Comparison of ENCODE assay signal across 8 cellular contexts in the genomic region with DNA sequence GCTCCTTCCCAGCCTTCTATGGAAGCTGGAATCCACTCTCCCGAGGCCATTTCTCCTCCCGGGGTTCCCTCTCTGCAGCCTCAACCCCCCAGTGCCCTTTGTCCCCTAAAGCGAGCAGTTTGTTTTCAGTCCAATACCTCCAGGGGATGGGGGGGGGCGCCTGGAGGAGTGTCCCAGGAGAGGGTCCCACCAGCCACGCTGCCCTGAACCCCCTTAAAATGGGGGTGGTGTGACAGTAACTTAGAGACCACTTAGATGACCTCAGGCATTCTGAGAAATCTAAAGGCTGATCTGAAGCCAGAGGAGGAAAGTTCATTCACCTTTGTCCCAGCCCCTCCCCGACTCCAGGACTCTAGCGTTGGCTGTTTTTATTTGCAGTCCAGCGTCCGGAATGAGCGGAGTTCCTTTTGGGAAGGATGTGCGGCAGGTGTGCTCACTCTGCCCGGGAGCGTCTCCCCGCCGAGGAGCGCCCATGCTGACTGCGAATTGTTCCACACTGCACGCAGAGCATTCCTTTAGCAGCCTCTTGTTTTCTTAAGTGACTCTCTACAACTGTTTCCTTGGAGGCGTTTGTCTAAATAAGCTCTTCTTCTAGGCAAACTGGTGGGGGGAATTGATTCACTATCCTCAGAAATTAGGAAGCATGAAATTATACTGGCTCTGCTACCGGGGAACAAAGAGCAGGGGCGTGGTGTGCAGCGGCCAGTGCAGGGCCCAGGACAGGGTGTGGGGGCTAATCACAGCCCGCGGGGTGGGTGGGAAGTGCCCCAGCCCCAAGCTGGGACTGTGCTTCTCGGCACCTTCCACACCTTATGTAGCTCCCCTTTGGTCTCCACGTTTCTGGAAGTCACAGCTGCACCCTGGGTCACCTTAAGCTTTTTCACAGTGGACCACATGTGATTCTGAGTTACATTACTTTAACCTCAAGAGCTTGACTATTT. TPM values are rescaled to one million over a fixed set of nuclear protein-coding genes. Genes with fewer than 3 reads are reported as not detected.
DNase-seq lines count a peak whose midpoint lies in the region; ATAC-seq and TF ChIP-seq lines count a peak whose summit lies in the region.

No MANE protein-coding gene starts in this region.

- no peak for DNase-seq in MG63
- DNase-seq in lower lobe of right lung = no peak
- DNase-seq in testis = no peak
- no peak for DNase-seq in COR-L47 (lab: John Stamatoyannopoulos, UW)
- no peak for DNase-seq in CD1c-positive myeloid dendritic cell (ENCODE audit: extremely low spot score)
- DNase-seq in activated T-cell treated with anti-CD3 and anti-CD28 coated beads, Interleukin-2, amount 50 U/mL, for 24 hours = no peak

- WGBS in testis, 2 donors = 22 to 30% methylated on average over 23 to 26 of the region's 26 CpGs

- intact Hi-C loops in lower lobe of right lung (cut with DNase I) (no loop called here), testis (cut with DNase I; ENCODE audit: low total_unique reads) (no loop called here)

- H3K4me1 ChIP-seq in lower lobe of right lung (peaks cover 33% of the 10 kb centered on the region), testis (peaks cover 21% of the 10 kb centered on the region)

- no peaks in the 10 kb centered on the region for H3K36me3 ChIP-seq in MG63
- no peaks in the 10 kb centered on the region for H3K36me3 ChIP-seq in lower lobe of right lung
- H3K36me3 ChIP-seq in testis (ENCODE audit: low read depth, missing control alignments) = no peaks in the 10 kb centered on the region

- no peak overlapping the region for H3K4me3 Mint-ChIP-seq in activated T-cell treated with anti-CD3 and anti-CD28 coated beads, Interleukin-2, amount 50 U/mL, for 24 hours

- no peaks in the 10 kb centered on the region for H3K9me3 Mint-ChIP-seq in activated T-cell treated with anti-CD3 and anti-CD28 coated beads, Interleukin-2, amount 50 U/mL, for 24 hours

- H3K9me3 ChIP-seq in MG63 (no peaks in the 10 kb centered on the region), lower lobe of right lung (no peaks in the 10 kb centered on the region), testis (no peaks in the 10 kb centered on the region)

- no peak for TF ChIP-seq CTCF in lower lobe of right lung (IDR thresholded peaks at IDR 0.05)
- no peak for TF ChIP-seq CTCF in testis (IDR thresholded peaks at IDR 0.05)

- H3K27ac Mint-ChIP-seq in activated T-cell treated with anti-CD3 and anti-CD28 coated beads, Interleukin-2, amount 50 U/mL, for 24 hours = no peak overlapping the region

- H3K4me3 ChIP-seq in MG63 (peak overlapping the region; percentile 31), lower lobe of right lung (peak overlapping the region; percentile 38), testis (no peak overlapping the region)

- H3K27ac ChIP-seq in cingulate gyrus (ENCODE audit: low read depth, low read length) (peak overlapping the region; percentile 67), lower lobe of right lung (peak overlapping the region; percentile 66), testis (peak overlapping the region; percentile 25 to 72)

- H3K27me3 Mint-ChIP-seq in activated T-cell treated with anti-CD3 and anti-CD28 coated beads, Interleukin-2, amount 50 U/mL, for 24 hours = no peaks in the 10 kb centered on the region

- H3K27me3 ChIP-seq in MG63 = no peaks in the 10 kb centered on the region
- H3K27me3 ChIP-seq in lower lobe of right lung (ENCODE audit: low read depth) = no peaks in the 10 kb centered on the region
- no peaks in the 10 kb centered on the region for H3K27me3 ChIP-seq in testis

- peaks cover 30% of the 10 kb centered on the region for H3K4me1 Mint-ChIP-seq in activated T-cell treated with anti-CD3 and anti-CD28 coated beads, Interleukin-2, amount 50 U/mL, for 24 hours (ENCODE audit: low read depth)

- ATAC-seq in lower lobe of right lung (peak; percentile 38 to 42), GM19023 (IDR thresholded peaks at IDR 0.05; ENCODE audit: unreplicated experiment) (no peak)

- H3K36me3 Mint-ChIP-seq in activated T-cell treated with anti-CD3 and anti-CD28 coated beads, Interleukin-2, amount 50 U/mL, for 24 hours (ENCODE audit: low read depth) = no peaks in the 10 kb centered on the region

- no peak for TF ChIP-seq POLR2A in testis (IDR thresholded peaks at IDR 0.05)

RNA-seq across cellular contexts. Expression of gene SYPL1, which starts 46.3 kb away (rescaled TPM):
- 27.7 and 42.8 TPM in 2 replicates for total RNA-seq in MG63 (2014; rRNA removed; shearing (Covaris generic); ENCODE audit: low replicate concordance)
- total RNA-seq in lower lobe of right lung = 79.6 TPM
- total RNA-seq in testis = 100 to 1,000 TPM in 1 of 2 donors, 10 to 100 TPM in 1; 100.0 to 116 TPM
- polyA plus RNA-seq in testis (ENCODE audit: insufficient read depth, low read depth, low replicate concordance) = 209 TPM

Comparison
In these comparisons a context has a peak if more than half of its experiments do, and no peak if none do; other contexts are left out.
1. H3K4me3 ChIP-seq: peak in MG63 (single experiment) and lower lobe of right lung (single experiment); none in testis (0 of 2).
2. Peak in every context shown above with its lines, with median percentiles within 50 percentile points of each other: H3K27ac ChIP-seq.